Comparison of ENCODE assay signal across 10 cellular contexts in the genomic region with DNA sequence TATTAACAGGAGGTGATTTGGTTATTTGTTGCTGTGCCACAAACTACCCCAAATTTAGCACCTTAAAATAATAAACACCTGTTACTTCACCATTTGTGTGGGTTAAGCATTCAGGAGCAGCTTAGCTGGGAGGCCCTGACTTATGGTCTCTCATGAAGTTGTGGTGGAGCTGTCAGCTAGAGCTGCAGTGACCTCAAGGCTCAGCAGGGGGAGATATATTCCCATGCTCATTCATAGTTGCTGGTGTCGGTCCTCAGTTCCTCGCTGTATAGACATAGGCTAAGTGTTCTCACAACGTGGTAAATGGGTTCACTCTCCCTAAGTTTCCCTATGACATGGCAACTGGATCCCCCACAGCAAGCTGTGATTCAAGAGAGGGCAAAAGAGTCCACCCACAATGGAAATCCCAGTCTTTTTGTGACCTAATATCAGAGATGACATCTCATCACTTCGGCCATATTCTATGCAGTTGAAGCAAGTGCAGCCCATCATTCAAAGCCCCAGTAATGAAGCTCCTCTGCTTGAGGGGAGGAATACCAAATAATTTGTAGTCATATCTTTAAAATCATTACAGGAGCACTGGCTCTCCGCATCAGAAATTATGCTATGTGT. TPM values are rescaled to one million over a fixed set of nuclear protein-coding genes. Genes with fewer than 3 reads are reported as not detected.
DNase-seq lines count a peak whose midpoint lies in the region; ATAC-seq, FAIRE-seq and TF ChIP-seq lines count a peak whose summit lies in the region.
"Had no signal": no experiment of that assay in that cellular context is flagged by ENCODE, and none has a peak within 500 bp of the region (broad histone marks: within the 10 kb centered on the region; RNA-seq: fewer than 3 reads in every experiment).

No MANE protein-coding gene starts in this region.

- peaks cover 10% of the 10 kb centered on the region for H3K27me3 Mint-ChIP-seq in neural crest cell (ENCODE audit: low read depth)

- DNase-seq in COLO668 (lab: John Stamatoyannopoulos, UW; ENCODE audit: unreplicated experiment) (peak; percentile 34), Karpas-422 (peak; percentile 75), SKM-1 (lab: John Stamatoyannopoulos, UW; ENCODE audit: unreplicated experiment) (peak; percentile 3), endothelial cell of umbilical vein (ENCODE audit: low read depth, low spot score) (peak; percentile 73), neural crest cell (ENCODE audit: low read depth, low spot score) (peak; percentile 53), NCI-H2029 (lab: John Stamatoyannopoulos, UW) (no peak)

- no peak overlapping the region for H3K4me2 ChIP-seq in Karpas-422 (ENCODE audit: low read depth, low read length, poor library complexity, severe bottlenecking)
- H3K4me2 ChIP-seq in endothelial cell of umbilical vein (ENCODE audit: insufficient read depth, low read length): no peak overlapping the region

- H3K9me2 ChIP-seq in Karpas-422 (replicated peaks; ENCODE audit: insufficient read depth, low read length): no peaks in the 10 kb centered on the region

- H3K27ac ChIP-seq in Karpas-422 (ENCODE audit: low read length): no peak overlapping the region
- no peak overlapping the region for H3K27ac ChIP-seq in endothelial cell of umbilical vein (ENCODE audit: insufficient read depth, low read depth, low read length)

- CTCF ChIA-PET in endothelial cell of umbilical vein (lab: Charles Lee): interaction anchor here (0.6 to 8.1 kb wide), 15 partner anchors 10 to 464 kb away, joined by 3 to 177 read pairs (median 4); no protein-coding TSS in a partner anchor

- H3K27me3 ChIP-seq in Karpas-422 (ENCODE audit: low read length): no peaks in the 10 kb centered on the region
- peaks cover 5 to 13% of the 10 kb centered on the region in 2 experiments for H3K27me3 ChIP-seq in endothelial cell of umbilical vein (ENCODE audit: control insufficient read depth in 2 of 2, insufficient read depth in 2 of 2, low read length in 2 of 2)

- H3K79me2 ChIP-seq in Karpas-422 (ENCODE audit: low read length) (no peaks in the 10 kb centered on the region), endothelial cell of umbilical vein (ENCODE audit: control insufficient read depth, insufficient read depth, low read length) (no peaks in the 10 kb centered on the region)

- H3K4me3 ChIP-seq in Karpas-422 (ENCODE audit: low read length) (no peak overlapping the region), endothelial cell of umbilical vein (replicated peaks in 1 of 3; ENCODE audit: insufficient read depth in 1 of 3, low read depth in 1 of 3, low read length in 3 of 3) (no peak overlapping the region)

- no TSS peak for BruUV-seq in endothelial cell of umbilical vein (replicated peaks; lab: Mats Ljungman, UMichigan)

- H2AFZ ChIP-seq in Karpas-422 (ENCODE audit: low read length) (no peak overlapping the region), endothelial cell of umbilical vein (ENCODE audit: low read depth, low read length) (no peak overlapping the region)

- POLR2A ChIA-PET in endothelial cell of umbilical vein (lab: Charles Lee): no interaction called here

- intact Hi-C loops in endothelial cell of umbilical vein (cut with micrococcal nuclease): loop anchor here (1.0 to 5.0 kb wide), 3 partner anchors 258 to 804 kb away; no protein-coding TSS in a partner anchor

- TF ChIP-seq CTCF in endothelial cell of umbilical vein (IDR thresholded peaks at IDR 0.05; ENCODE audit: extremely low read depth in 1 of 2, insufficient read depth in 1 of 2, low read depth in 1 of 2, low read length in 2 of 2) (peak; percentile 80 to 84), neural crest cell (conservative IDR thresholded peaks at IDR 0.05) (peak; percentile 92)

- H4K20me1 ChIP-seq in Karpas-422 (ENCODE audit: insufficient read depth, low read depth, low read length) (peaks cover 10% of the 10 kb centered on the region), endothelial cell of umbilical vein (replicated peaks; ENCODE audit: control insufficient read depth, extremely low read depth, insufficient read depth, low read length) (no peaks in the 10 kb centered on the region)

- H3K9me1 ChIP-seq in endothelial cell of umbilical vein (replicated peaks; ENCODE audit: control insufficient read depth, extremely low read depth, insufficient read depth, low read length): no peaks in the 10 kb centered on the region

- no peaks in the 10 kb centered on the region for H3K4me1 Mint-ChIP-seq in neural crest cell

- no peaks in the 10 kb centered on the region for H3K9me3 Mint-ChIP-seq in neural crest cell

- no peaks in the 10 kb centered on the region for H3K9me3 ChIP-seq in Karpas-422 (ENCODE audit: low read length)
- H3K9me3 ChIP-seq in endothelial cell of umbilical vein (replicated peaks; ENCODE audit: control insufficient read depth, insufficient read depth, low read length): no peaks in the 10 kb centered on the region

- no peaks in the 10 kb centered on the region for H3K4me1 ChIP-seq in Karpas-422 (ENCODE audit: low read length)
- H3K4me1 ChIP-seq in endothelial cell of umbilical vein (ENCODE audit: control insufficient read depth, extremely low read depth, insufficient read depth, low read length): no peaks in the 10 kb centered on the region

- ATAC-seq in GM19043 (IDR thresholded peaks at IDR 0.05; ENCODE audit: low read depth, unreplicated experiment) (peak; percentile 59), GM21576 (IDR thresholded peaks at IDR 0.05; ENCODE audit: unreplicated experiment) (no peak)

- H3K27ac Mint-ChIP-seq in neural crest cell (ENCODE audit: unreplicated experiment): no peak overlapping the region

- FAIRE-seq in endothelial cell of umbilical vein (lab: Jason Lieb, UNC): peak; percentile 83

- TF ChIP-seq POLR2A in endothelial cell of umbilical vein (IDR thresholded peaks at IDR 0.05; ENCODE audit: low read depth, low read length): no peak

- no peaks in the 10 kb centered on the region for H3K36me3 Mint-ChIP-seq in neural crest cell (ENCODE audit: low read depth)

- no peak overlapping the region for H3K4me3 Mint-ChIP-seq in neural crest cell

- H3K9ac ChIP-seq in Karpas-422 (ENCODE audit: low read length) (no peak overlapping the region), endothelial cell of umbilical vein (replicated peaks; ENCODE audit: extremely low read depth, insufficient read depth, low read length) (no peak overlapping the region)

- dilution Hi-C loops in endothelial cell of umbilical vein (cut with MboI; ENCODE audit: extremely low pct_ligation_motif_present, low sequenced_read_pairs): loop anchor here (25.0 kb wide), 1 partner anchor 259 kb away; no protein-coding TSS in a partner anchor

- no peaks in the 10 kb centered on the region for H3K36me3 ChIP-seq in Karpas-422 (ENCODE audit: insufficient read depth, low read length)
- H3K36me3 ChIP-seq in endothelial cell of umbilical vein (ENCODE audit: control insufficient read depth in 2 of 2, extremely low read depth in 1 of 2, insufficient read depth in 2 of 2, low read length in 2 of 2): no peaks in the 10 kb centered on the region

TF ChIP-seq in endothelial cell of umbilical vein, 7 proteins besides CTCF, POLR2A, EP300 and RAD21:
- TF ChIP-seq POLR2AphosphoS5 (IDR thresholded peaks at IDR 0.05; ENCODE audit: insufficient read depth, low read depth, low read length) (no peak), MYC (IDR thresholded peaks at IDR 0.05; ENCODE audit: low read depth, low read length) (no peak), JUN (IDR thresholded peaks at IDR 0.05; ENCODE audit: borderline replicate concordance, insufficient read depth, insufficient read length, low read depth) (no peak), EZH2 (IDR thresholded peaks at IDR 0.05; ENCODE audit: borderline replicate concordance, low read depth, low read length, severe bottlenecking) (no peak), GATA2 (IDR thresholded peaks at IDR 0.05; ENCODE audit: insufficient read depth, insufficient read length, low read depth, low read length) (no peak), FOS (IDR thresholded peaks at IDR 0.05; ENCODE audit: borderline replicate concordance, insufficient read depth, low read length) (no peak)
- TF ChIP-seq, protein P1, sequence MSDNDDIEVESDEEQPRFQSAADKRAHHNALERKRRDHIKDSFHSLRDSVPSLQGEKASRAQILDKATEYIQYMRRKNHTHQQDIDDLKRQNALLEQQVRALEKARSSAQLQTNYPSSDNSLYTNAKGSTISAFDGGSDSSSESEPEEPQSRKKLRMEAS (IDR thresholded peaks at IDR 0.05; ENCODE audit: insufficient read depth, insufficient read length): no peak

RNA-seq across cellular contexts. Expression of a gene that starts 41.1 kb away (rescaled TPM):
- total RNA-seq in Karpas-422 (2014; rRNA removed; shearing (Covaris generic); ENCODE audit: low replicate concordance): not detected in 2 replicates
- total RNA-seq in endothelial cell of umbilical vein: not detected in 2 replicates
- not detected in 2 replicates for polyA plus RNA-seq in endothelial cell of umbilical vein
- polyA plus RNA-seq in endothelial cell of umbilical vein (2011; cell fraction: cytosol; rRNA removed): not detected in 2 replicates
- polyA plus RNA-seq in endothelial cell of umbilical vein (2011; cell fraction: nucleus; rRNA removed): not detected in 2 replicates
- polyA plus RNA-seq in endothelial cell of umbilical vein (2012): not detected in 2 replicates
- polyA minus RNA-seq in endothelial cell of umbilical vein: not detected in 2 replicates
- not detected for polyA minus RNA-seq in endothelial cell of umbilical vein (2011; cell fraction: cytosol; rRNA and poly(A)+ RNA removed)
- polyA minus RNA-seq in endothelial cell of umbilical vein (2011; cell fraction: nucleus; rRNA and poly(A)+ RNA removed): not detected in 2 replicates
- total RNA-seq in neural crest cell: not detected in 2 replicates
- total RNA-seq: skeletal muscle tissue; T-helper 1 cell treated with Interleukin-12 subunit alpha and Interleukin-12 subunit beta and Interleukin-4 antibody, amounts not matched to agents 30 ng/mL and 1 ng/mL, for 36 hours had no signal

RNA-seq across cellular contexts. Expression of a gene that starts 41.6 kb away (rescaled TPM):
- total RNA-seq in Karpas-422 (2014; rRNA removed; shearing (Covaris generic); ENCODE audit: low replicate concordance): not detected in 2 replicates
- total RNA-seq in endothelial cell of umbilical vein: not detected in 2 replicates
- polyA plus RNA-seq in endothelial cell of umbilical vein: not detected in 2 replicates
- not detected in 2 replicates for polyA plus RNA-seq in endothelial cell of umbilical vein (2011; cell fraction: cytosol; rRNA removed)
- polyA plus RNA-seq in endothelial cell of umbilical vein (2011; cell fraction: nucleus; rRNA removed): not detected in 2 replicates
- polyA plus RNA-seq in endothelial cell of umbilical vein (2012): not detected in 2 replicates
- polyA minus RNA-seq in endothelial cell of umbilical vein: not detected in 2 replicates
- not detected for polyA minus RNA-seq in endothelial cell of umbilical vein (2011; cell fraction: cytosol; rRNA and poly(A)+ RNA removed)
- not detected in 2 replicates for polyA minus RNA-seq in endothelial cell of umbilical vein (2011; cell fraction: nucleus; rRNA and poly(A)+ RNA removed)
- not detected in 2 replicates for total RNA-seq in neural crest cell
- total RNA-seq: skeletal muscle tissue; T-helper 1 cell treated with Interleukin-12 subunit alpha and Interleukin-12 subunit beta and Interleukin-4 antibody, amounts not matched to agents 30 ng/mL and 1 ng/mL, for 36 hours had no signal

RNA-seq across cellular contexts. Expression of a gene that starts 57.4 kb away (rescaled TPM):
- total RNA-seq in Karpas-422 (2014; rRNA removed; shearing (Covaris generic); ENCODE audit: low replicate concordance): 4.9 and 9.0 TPM in 2 replicates
- 10.8 and 10.9 TPM in 2 replicates for total RNA-seq in endothelial cell of umbilical vein
- 5.1 and 6.2 TPM in 2 replicates for polyA plus RNA-seq in endothelial cell of umbilical vein
- 4.9 and 5.5 TPM in 2 replicates for polyA plus RNA-seq in endothelial cell of umbilical vein (2011; cell fraction: cytosol; rRNA removed)
- polyA plus RNA-seq in endothelial cell of umbilical vein (2011; cell fraction: nucleus; rRNA removed): 2.8 and 3.6 TPM in 2 replicates
- 9.4 and 10.6 TPM in 2 replicates for polyA plus RNA-seq in endothelial cell of umbilical vein (2012)
- 2.3 and 3.0 TPM in 2 replicates for polyA minus RNA-seq in endothelial cell of umbilical vein
- polyA minus RNA-seq in endothelial cell of umbilical vein (2011; cell fraction: cytosol; rRNA and poly(A)+ RNA removed): 3.0 TPM
- 7.6 and 7.8 TPM in 2 replicates for polyA minus RNA-seq in endothelial cell of umbilical vein (2011; cell fraction: nucleus; rRNA and poly(A)+ RNA removed)
- total RNA-seq in neural crest cell: 16.9 and 17.8 TPM in 2 replicates
